Comparison of ENCODE assay signal across 8 cellular contexts in genomic region chr2:105329561-105330495, GRCh38. TPM values are rescaled to one million over a fixed set of nuclear protein-coding genes. Genes with fewer than 3 reads are reported as not detected.
A peak's percentile ranks its signal among the peaks of the same experiment; 100 is the strongest.
DNase-seq lines count a peak whose midpoint lies in the region; ATAC-seq and TF ChIP-seq lines count a peak whose summit lies in the region.

TGFBRAP1 (minus strand) TSS chr2:105329735; CDS start chr2:105308301, 21,434 bp downstream.

- H3K27ac ChIP-seq in sigmoid colon, result peak within 1 kb of the TSS; percentile 83 to 91 (median 87)

- H3K27me3 ChIP-seq in GM06990 (replicated peaks; ENCODE audit: control insufficient read depth, insufficient read depth, low read length) (no peaks in the 10 kb centered on the region), sigmoid colon (no peaks in the 10 kb centered on the region)

- intact Hi-C loops in T-helper 2 cell treated with Interferon-gamma antibody and Interleukin-4, amounts not matched to agents 100 ng/mL and 5 ng/mL, for 36 hours (cut with micrococcal nuclease), result loop anchor here (1.0 to 10.0 kb wide), 4 partner anchors 7 to 765 kb away; partner anchors contain the start of gene C2orf49
- intact Hi-C loops in sigmoid colon (cut with DNase I), result no loop called here

- no peak for TF ChIP-seq EP300 in sigmoid colon (IDR thresholded peaks at IDR 0.05)

- in situ Hi-C loops in astrocyte of the spinal cord (cut with HindIII; ENCODE audit: low sequenced_read_pairs), result no loop called here

- TF ChIP-seq CTCF in GM06990 (IDR thresholded peaks at IDR 0.05; ENCODE audit: insufficient read depth, low read length, poor library complexity, severe bottlenecking), result no peak
- no peak for TF ChIP-seq CTCF in astrocyte of the spinal cord (IDR thresholded peaks at IDR 0.05; ENCODE audit: low read depth, low read length)
- no peak for TF ChIP-seq CTCF in sigmoid colon (IDR thresholded peaks at IDR 0.05)

- TF ChIP-seq POLR2A in sigmoid colon (IDR thresholded peaks at IDR 0.05), result no peak

- peak; percentile 80 for DNase-seq in GM06990 (ENCODE audit: extremely low read depth, insufficient read length)
- peak; percentile 24 for DNase-seq in KG1 (lab: John Stamatoyannopoulos, UW)
- DNase-seq in astrocyte of the spinal cord (ENCODE audit: low read depth, low spot score), result no peak
- peak; percentile 74 for DNase-seq in sigmoid colon
- no peak for DNase-seq in COLO829 (ENCODE audit: low spot score)

- H3K4me3 ChIP-seq in GM06990 (replicated peaks; ENCODE audit: low read depth, low read length) (peak within 1 kb of the TSS; percentile 88), astrocyte of the spinal cord (ENCODE audit: low read depth, low read length) (peak within 1 kb of the TSS; percentile 49), iPS-11a (ENCODE audit: low read depth, low read length) (peak within 1 kb of the TSS; percentile 75), sigmoid colon (peak within 1 kb of the TSS; percentile 49 to 80 (median 74))

- peaks cover 0 to 29% (median 19%) of the 10 kb centered on the region in 4 donors for H3K4me1 ChIP-seq in sigmoid colon

- ATAC-seq in GM21737 (IDR thresholded peaks at IDR 0.05; ENCODE audit: unreplicated experiment), result peak; percentile 63

- H3K36me3 ChIP-seq in GM06990 (ENCODE audit: control insufficient read depth, insufficient read depth, low read length) (no peaks in the 10 kb centered on the region; the same call in 1 of the 2 replicates), sigmoid colon (peaks cover 0 to 8% (median 0%) of the 10 kb centered on the region in 4 donors)

- 2% methylated on average over 101 of the region's 101 CpGs for WGBS in sigmoid colon, 2 donors

- no peaks in the 10 kb centered on the region for H3K9me3 ChIP-seq in sigmoid colon

RNA-seq across cellular contexts. Expression of gene TGFBRAP1, which starts in this region (rescaled TPM):
- total RNA-seq in T-helper 2 cell treated with Interferon-gamma antibody and Interleukin-4, amounts not matched to agents 100 ng/mL and 5 ng/mL, for 36 hours, result 24.1 and 24.7 TPM in 2 replicates
- 10 to 100 TPM; 17.4 to 24.6 (median 20.8) TPM for total RNA-seq in sigmoid colon
- 1 to 10 TPM; 4.8 to 9.0 (median 5.5) TPM for polyA plus RNA-seq in sigmoid colon

Comparison
In these comparisons a context has a peak if more than half of its experiments do, and no peak if none do; other contexts are left out.
1. DNase-seq: peak in GM06990 (single experiment), KG1 (single experiment) and sigmoid colon (single experiment); none in astrocyte of the spinal cord (single experiment) and COLO829 (single experiment).
2. Peak in every context shown above with its lines, with median percentiles within 50 percentile points of each other: H3K4me3 ChIP-seq.